ENCODE assay signal across 2 cellular contexts in genomic region chr5:75985077-75985476, GRCh38.
TF ChIP-seq lines count a peak whose summit lies in the region.

No MANE protein-coding gene starts in this region.

TF ChIP-seq in GM23338, 12 proteins besides CTCF, POLR2A, EP300 and RAD21:
- no peak for TF ChIP-seq ZNF462 (CRISPR knock-in tag; IDR thresholded peaks at IDR 0.05)
- no peak for TF ChIP-seq ZNF114 (CRISPR knock-in tag; IDR thresholded peaks at IDR 0.05)
- no peak for TF ChIP-seq CREB1 (CRISPR knock-in tag; IDR thresholded peaks at IDR 0.05; ENCODE audit: low read depth)
- no peak for TF ChIP-seq REST (IDR thresholded peaks at IDR 0.05; ENCODE audit: unreplicated experiment)
- no peak for TF ChIP-seq ZNF331 (CRISPR knock-in tag; IDR thresholded peaks at IDR 0.05; ENCODE audit: low read depth)

TF ChIP-seq in H1, 55 proteins besides CTCF, POLR2A, EP300 and RAD21:
- TF ChIP-seq ATF3 (IDR thresholded peaks at IDR 0.05; ENCODE audit: insufficient read depth, low read depth, low read length) (no peak), CTBP2 (IDR thresholded peaks at IDR 0.05; ENCODE audit: borderline replicate concordance, insufficient read depth, insufficient read length, low read length) (no peak), JUN (IDR thresholded peaks at IDR 0.05; ENCODE audit: low read depth, low read length) (no peak), PHF8 (conservative IDR thresholded peaks at IDR 0.05; ENCODE audit: low read depth, low read length) (no peak), EGR1 (IDR thresholded peaks at IDR 0.05; ENCODE audit: borderline replicate concordance, low read depth, low read length) (no peak), SP1 (IDR thresholded peaks at IDR 0.05; ENCODE audit: low read depth, low read length) (no peak), SRF (IDR thresholded peaks at IDR 0.05; ENCODE audit: low read depth, low read length) (no peak), HDAC2 (IDR thresholded peaks at IDR 0.05; ENCODE audit: borderline replicate concordance in 1 of 2, low read depth in 2 of 2, low read length in 2 of 2) (no peak), ZNF274 (IDR thresholded peaks at IDR 0.05; ENCODE audit: borderline replicate concordance, extremely low read depth, low read length) (no peak), CHD7 (IDR thresholded peaks at IDR 0.05; ENCODE audit: insufficient replicate concordance, low read length) (no peak), RNF2 (IDR thresholded peaks at IDR 0.05; ENCODE audit: borderline replicate concordance, low read depth, low read length, missing control alignments, poor library complexity, severe bottlenecking) (no peak), EZH2 (IDR thresholded peaks at IDR 0.05; ENCODE audit: low read depth, low read length, severe bottlenecking) (no peak), CBX8 (IDR thresholded peaks at IDR 0.05; ENCODE audit: borderline replicate concordance, low read depth, low read length) (no peak)
